12 cellular contexts compared by ENCODE assay signal in the genomic region with DNA sequence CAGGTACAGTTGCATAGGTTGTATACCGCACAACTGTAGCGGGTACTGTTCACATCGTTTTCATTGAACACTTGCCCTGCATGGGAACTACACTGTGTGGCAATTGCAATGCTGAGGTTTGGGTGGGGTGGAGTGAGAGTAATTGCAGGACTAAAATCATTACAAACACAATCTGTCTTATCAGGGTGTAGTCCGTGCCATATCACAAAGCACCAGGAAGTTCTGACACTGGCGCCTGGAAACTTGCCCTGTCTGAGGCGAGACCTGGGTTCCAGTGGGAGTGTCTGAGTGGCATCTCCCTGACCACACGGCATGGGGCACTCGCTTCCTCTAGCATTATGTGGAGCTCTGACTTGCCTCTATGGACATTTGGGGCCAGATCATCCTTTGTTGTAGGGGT.
"Had no signal": no experiment of that assay in that cellular context is flagged by ENCODE, and none has a peak within 500 bp of the region (broad histone marks: within the 10 kb centered on the region; RNA-seq: fewer than 3 reads in every experiment).

No MANE protein-coding gene starts in this region.

- H3K27me3 ChIP-seq: cardiac muscle cell, gastrocnemius medialis, sigmoid colon had no signal

- H3K4me3 ChIP-seq: cardiac muscle cell, gastrocnemius medialis, lung, psoas muscle, sigmoid colon had no signal

- DNase-seq: activated CD4-positive, alpha-beta memory T cell treated with anti-CD3 and anti-CD28 coated beads for 36 hours; activated naive CD4-positive, alpha-beta T cell; gastrocnemius medialis; hippocampal formation; kidney glomerular epithelial cell; psoas muscle; sigmoid colon; stimulated activated CD4-positive, alpha-beta T cell treated with anti-CD3 and anti-CD28 coated beads, Interleukin-12 subunit alpha, Interleukin-12 subunit beta, amount 100 ng/mL, for 4 hours; stimulated activated naive CD4-positive, alpha-beta T cell; T-helper 9 cell had no signal

- H3K9me3 ChIP-seq: gastrocnemius medialis, psoas muscle, sigmoid colon had no signal

- H3K4me1 ChIP-seq: psoas muscle had no signal

- H3K27ac ChIP-seq: cardiac muscle cell, gastrocnemius medialis, psoas muscle, sigmoid colon had no signal

- H3K36me3 ChIP-seq: cardiac muscle cell, gastrocnemius medialis, sigmoid colon had no signal

- ATAC-seq: gastrocnemius medialis, psoas muscle had no signal
